8 cellular contexts compared by ENCODE assay signal in the genomic region with DNA sequence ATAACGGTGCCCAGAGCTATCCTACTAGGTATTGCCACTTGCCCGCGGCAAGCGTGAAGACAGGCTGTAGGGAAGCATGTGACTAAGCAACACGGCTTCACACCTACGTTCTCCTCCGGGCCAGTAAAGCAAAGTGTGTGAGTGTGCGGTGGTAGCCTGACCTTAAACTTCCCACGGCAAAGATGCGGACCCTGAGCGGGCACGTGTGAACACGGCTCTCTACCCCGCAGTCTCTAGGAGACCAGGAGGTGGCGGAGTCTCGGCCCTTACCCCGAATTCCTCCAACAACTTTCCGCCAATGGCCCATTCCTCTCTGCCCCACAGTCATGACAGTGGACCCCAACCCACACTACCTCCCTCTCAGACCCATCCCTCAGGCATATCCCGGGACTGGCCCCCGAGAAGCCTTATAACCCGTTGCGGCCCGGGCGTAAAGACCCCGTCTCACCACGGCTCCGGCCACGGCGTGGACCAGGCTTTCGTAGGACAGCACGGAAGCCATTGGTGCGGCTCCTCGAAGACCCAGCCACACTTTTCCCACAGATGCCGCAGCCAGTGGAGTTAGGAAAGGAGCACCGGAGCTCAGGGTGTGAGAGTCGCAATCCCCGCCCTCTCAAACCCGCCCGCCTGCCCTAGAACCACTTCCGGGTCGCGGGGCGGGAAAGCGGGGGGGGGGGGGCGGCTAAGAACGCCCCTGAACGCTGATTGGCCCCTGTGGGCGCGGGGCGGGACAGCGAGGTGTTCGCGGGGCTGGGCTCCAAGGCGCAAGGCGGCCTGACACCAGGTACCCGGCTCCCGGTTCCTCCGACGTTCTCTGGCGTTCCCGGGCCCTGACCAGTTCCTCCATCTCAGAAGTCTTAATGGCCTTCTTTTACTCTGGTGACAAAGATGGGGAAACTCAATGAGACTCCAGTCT. TPM values are rescaled to one million over a fixed set of nuclear protein-coding genes. Genes with fewer than 3 reads are reported as not detected.
A peak's percentile ranks its signal among the peaks of the same experiment; 100 is the strongest.
DNase-seq lines count a peak whose midpoint lies in the region; ATAC-seq, FAIRE-seq and TF ChIP-seq lines count a peak whose summit lies in the region.

A gene with protein sequence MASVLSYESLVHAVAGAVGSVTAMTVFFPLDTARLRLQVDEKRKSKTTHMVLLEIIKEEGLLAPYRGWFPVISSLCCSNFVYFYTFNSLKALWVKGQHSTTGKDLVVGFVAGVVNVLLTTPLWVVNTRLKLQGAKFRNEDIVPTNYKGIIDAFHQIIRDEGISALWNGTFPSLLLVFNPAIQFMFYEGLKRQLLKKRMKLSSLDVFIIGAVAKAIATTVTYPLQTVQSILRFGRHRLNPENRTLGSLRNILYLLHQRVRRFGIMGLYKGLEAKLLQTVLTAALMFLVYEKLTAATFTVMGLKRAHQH (minus strand): TSS at position 600 of the 916 bp plus-strand sequence. CDS start 98 bp downstream, at position 502.

- in situ Hi-C loops in HepG2 (cut with HindIII; ENCODE audit: extremely low pct_ligation_motif_present, low pct_unique_long_range_greater_than_20kb), result no loop called here

- intact Hi-C loops in HepG2 (cut with micrococcal nuclease; ENCODE audit: unreplicated experiment), result no loop called here

- BruUV-seq in HepG2 (replicated peaks; lab: Mats Ljungman, UMichigan), result no TSS peak

- H3K4me3 ChIP-seq in HepG2 (replicated peaks in 1 of 3; ENCODE audit: insufficient read depth in 1 of 3, low read depth in 2 of 3, low read length in 3 of 3), result peak within 1 kb of the TSS; percentile 97 to 98 (median 98)

- H3K79me2 ChIP-seq in HepG2 (ENCODE audit: insufficient read depth, low read length), result peaks cover 38% of the 10 kb centered on the region

- DNase-seq in AG09319 (ENCODE audit: extremely low read depth, low read depth) (peak; percentile 30), NCI-H526 treated with DMSO at 0.1 percent for 48 hours (lab: John Stamatoyannopoulos, UW) (peak; percentile 69), dermis microvascular lymphatic vessel endothelial cell (ENCODE audit: low read depth in 2 of 2) (peak; percentile 54 to 84), HepG2 (ENCODE audit: low spot score) (peak; percentile 76)
- DNase-seq in activated CD4-positive, alpha-beta T cell treated with anti-CD3 and anti-CD28 coated beads, Interleukin-2, amount 50 U/mL, for 1 hour, result peak; percentile 85
- DNase-seq in stimulated activated CD4-positive, alpha-beta T cell treated with anti-CD3 and anti-CD28 coated beads, Interleukin-2, amount 100 ng/mL, for 48 hours, result peak; percentile 80 to 84

- H3K4me1 ChIP-seq in HepG2 (ENCODE audit: insufficient read depth, low read length), result peaks cover 40% of the 10 kb centered on the region

- CTCF ChIA-PET in HepG2 (lab: Yijun Ruan, JAX; ENCODE audit: low intra/inter-chr PET ratio, low total read pairs), result no interaction called here

- peak; percentile 52 for TF ChIP-seq CTCF in AG09319 (IDR thresholded peaks at IDR 0.05; ENCODE audit: low read depth, low read length)
- TF ChIP-seq CTCF in HepG2 (CRISPR knock-in tag; IDR thresholded peaks at IDR 0.05), result peak; percentile 57

- peak within 1 kb of the TSS; percentile 88 for H2AFZ ChIP-seq in HepG2 (ENCODE audit: low read length)

- H4K20me1 ChIP-seq in HepG2 (ENCODE audit: insufficient read depth, low read length), result no peaks in the 10 kb centered on the region

- ATAC-seq in GM19043 (IDR thresholded peaks at IDR 0.05; ENCODE audit: low read depth, unreplicated experiment), result peak; percentile 68
- peak; percentile 45 for ATAC-seq in HG03520 (IDR thresholded peaks at IDR 0.05; ENCODE audit: unreplicated experiment)
- ATAC-seq in HepG2, result peak; percentile 95

- no peaks in the 10 kb centered on the region for H3K9me3 ChIP-seq in HepG2 (ENCODE audit: low read length)

- peak within 1 kb of the TSS; percentile 80 for H3K27ac ChIP-seq in HepG2 (ENCODE audit: extremely low read length, insufficient read depth, low read length)

- POLR2A ChIA-PET in HepG2 (lab: Yijun Ruan, JAX), result interaction anchor here (0.7 to 1.5 kb wide), 8 partner anchors 9 to 291 kb away, joined by 3 to 9 read pairs (median 4); a partner anchor contains a TSS

- FAIRE-seq in HepG2 (lab: Jason Lieb, UNC), result peak; percentile 44

- H3K36me3 ChIP-seq in HepG2 (replicated peaks in 1 of 2; ENCODE audit: control insufficient read depth in 1 of 2, insufficient read depth in 2 of 2, low read length in 2 of 2), result no peaks in the 10 kb centered on the region; a peak in 1 of 5 replicates

- H3K27me3 ChIP-seq in HepG2 (ENCODE audit: control insufficient read depth in 1 of 2, insufficient read depth in 2 of 2, low read length in 2 of 2), result no peaks in the 10 kb centered on the region; a peak in 1 of 5 replicates

- H3K9ac ChIP-seq in HepG2 (ENCODE audit: insufficient read depth, low read depth, low read length), result peak within 1 kb of the TSS; percentile 85

- peak; percentile 25 to 76; a peak in 3 of 4 replicates for TF ChIP-seq POLR2A in HepG2 (IDR thresholded peaks at IDR 0.05; ENCODE audit: insufficient read depth in 1 of 2, low read depth in 2 of 2, low read length in 2 of 2)

- H3K4me2 ChIP-seq in HepG2 (ENCODE audit: low read depth, low read length), result peak within 1 kb of the TSS; percentile 99

- WGBS in HepG2 (ENCODE audit: low lambda C conversion rate), result 0% methylated on average over 15 of the region's 61 CpGs

- TF ChIP-seq RAD21 in HepG2 (CRISPR knock-in tag; IDR thresholded peaks at IDR 0.05), result peak; percentile 24; the same call in 1 of the 2 replicates

- no peak for TF ChIP-seq EP300 in HepG2 (IDR thresholded peaks at IDR 0.05; ENCODE audit: low read depth in 2 of 2, low read length in 2 of 2)
- no peak for TF ChIP-seq EP300 in HepG2 (CRISPR knock-in tag; IDR thresholded peaks at IDR 0.05; ENCODE audit: borderline replicate concordance)

TF ChIP-seq in HepG2, 621 proteins besides CTCF, POLR2A, EP300 and RAD21 (continues in another document):
- TF ChIP-seq NR1H2 (CRISPR knock-in tag; IDR thresholded peaks at IDR 0.05; ENCODE audit: borderline replicate concordance, low read depth) (no peak), GFI1 (CRISPR knock-in tag; IDR thresholded peaks at IDR 0.05; ENCODE audit: borderline replicate concordance) (no peak), ZFP82 (CRISPR knock-in tag; IDR thresholded peaks at IDR 0.05; ENCODE audit: borderline replicate concordance) (no peak), ZNF543 (CRISPR knock-in tag; IDR thresholded peaks at IDR 0.05) (0 out of 2 replicates have a peak, but pooled peaks have one; percentile 23), ZNF460 (CRISPR knock-in tag; IDR thresholded peaks at IDR 0.05; ENCODE audit: borderline replicate concordance) (peak; percentile 9; the same call in 1 of the 2 replicates), SMYD3 (CRISPR knock-in tag; IDR thresholded peaks at IDR 0.05) (no peak)
- TF ChIP-seq, protein P1, sequence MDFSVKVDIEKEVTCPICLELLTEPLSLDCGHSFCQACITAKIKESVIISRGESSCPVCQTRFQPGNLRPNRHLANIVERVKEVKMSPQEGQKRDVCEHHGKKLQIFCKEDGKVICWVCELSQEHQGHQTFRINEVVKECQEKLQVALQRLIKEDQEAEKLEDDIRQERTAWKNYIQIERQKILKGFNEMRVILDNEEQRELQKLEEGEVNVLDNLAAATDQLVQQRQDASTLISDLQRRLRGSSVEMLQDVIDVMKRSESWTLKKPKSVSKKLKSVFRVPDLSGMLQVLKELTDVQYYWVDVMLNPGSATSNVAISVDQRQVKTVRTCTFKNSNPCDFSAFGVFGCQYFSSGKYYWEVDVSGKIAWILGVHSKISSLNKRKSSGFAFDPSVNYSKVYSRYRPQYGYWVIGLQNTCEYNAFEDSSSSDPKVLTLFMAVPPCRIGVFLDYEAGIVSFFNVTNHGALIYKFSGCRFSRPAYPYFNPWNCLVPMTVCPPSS (IDR thresholded peaks at IDR 0.05), result no peak
- TF ChIP-seq, protein P2, sequence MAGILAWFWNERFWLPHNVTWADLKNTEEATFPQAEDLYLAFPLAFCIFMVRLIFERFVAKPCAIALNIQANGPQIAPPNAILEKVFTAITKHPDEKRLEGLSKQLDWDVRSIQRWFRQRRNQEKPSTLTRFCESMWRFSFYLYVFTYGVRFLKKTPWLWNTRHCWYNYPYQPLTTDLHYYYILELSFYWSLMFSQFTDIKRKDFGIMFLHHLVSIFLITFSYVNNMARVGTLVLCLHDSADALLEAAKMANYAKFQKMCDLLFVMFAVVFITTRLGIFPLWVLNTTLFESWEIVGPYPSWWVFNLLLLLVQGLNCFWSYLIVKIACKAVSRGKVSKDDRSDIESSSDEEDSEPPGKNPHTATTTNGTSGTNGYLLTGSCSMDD (CRISPR knock-in tag; IDR thresholded peaks at IDR 0.05), result no peak

RNA-seq across cellular contexts. Expression of the gene that starts here (rescaled TPM):
- total RNA-seq in dermis microvascular lymphatic vessel endothelial cell (15.7 and 19.2 TPM in 2 replicates), HepG2 (2016; rRNA removed; fragmentation: Illumina TruSeq; extraction: Trizol) (24.0 and 27.9 TPM in 2 replicates)
- 7.0 and 7.4 TPM in 2 replicates for total RNA-seq in HepG2 (2016; cell fraction: cytosol; rRNA removed; fragmentation: Illumina TruSeq; extraction: Trizol; ENCODE audit: low read depth)
- 25.7 TPM in 2 replicates for total RNA-seq in HepG2 (2016; cell fraction: insoluble cytoplasmic fraction; rRNA removed; fragmentation: Illumina TruSeq; extraction: Trizol)
- total RNA-seq in HepG2 (2016; cell fraction: membrane; rRNA removed; fragmentation: Illumina TruSeq; extraction: Trizol), result 8.4 and 11.0 TPM in 2 replicates
- 20.3 and 22.9 TPM in 2 replicates for total RNA-seq in HepG2 (2016; cell fraction: nucleus; rRNA removed; fragmentation: Illumina TruSeq; extraction: Trizol)
- 12.6 and 15.7 TPM in 2 replicates for polyA plus RNA-seq in HepG2 (2011; rRNA removed)
- 7.8 and 12.4 TPM in 2 replicates for polyA plus RNA-seq in HepG2 (2011; cell fraction: cytosol; rRNA removed)
- 6.1 and 7.7 TPM in 2 replicates for polyA plus RNA-seq in HepG2 (2011; cell fraction: nucleus; rRNA removed)
- polyA plus RNA-seq in HepG2 (2012), result 10.8 and 11.8 TPM in 2 replicates
- 3.5 and 4.2 TPM in 2 replicates for polyA plus RNA-seq in HepG2 (2016; cell fraction: cytosol; fragmentation: Illumina TruSeq; extraction: Trizol; ENCODE audit: low read depth)
- 28.0 and 29.5 TPM in 2 replicates for polyA plus RNA-seq in HepG2 (2016; cell fraction: insoluble cytoplasmic fraction; fragmentation: Illumina TruSeq; extraction: Trizol; ENCODE audit: low read depth)
- 7.3 and 7.7 TPM in 2 replicates for polyA plus RNA-seq in HepG2 (2016; cell fraction: membrane; fragmentation: Illumina TruSeq; extraction: Trizol; ENCODE audit: low read depth)
- polyA plus RNA-seq in HepG2 (2016; cell fraction: nucleus; fragmentation: Illumina TruSeq; extraction: Trizol; ENCODE audit: insufficient read depth, low read depth), result 41.8 and 43.0 TPM in 2 replicates
- polyA minus RNA-seq in HepG2 (2011; rRNA and poly(A)+ RNA removed; ENCODE audit: low replicate concordance), result 9.5 and 14.5 TPM in 2 replicates
- polyA minus RNA-seq in HepG2 (2011; cell fraction: cytosol; rRNA and poly(A)+ RNA removed), result 6.0 and 6.3 TPM in 2 replicates
- polyA minus RNA-seq in HepG2 (2011; cell fraction: nucleus; rRNA and poly(A)+ RNA removed), result 6.3 and 9.4 TPM in 2 replicates

Comparison
In these comparisons a context has a peak if more than half of its experiments do, and no peak if none do; other contexts are left out.
1. Peak in every context shown above with its lines: DNase-seq, ATAC-seq, H3K4me3 ChIP-seq and H3K27ac ChIP-seq.
2. DNase-seq: peak in every context shown above with its lines; median percentile 85 in activated CD4-positive, alpha-beta T cell treated with anti-CD3 and anti-CD28 coated beads, Interleukin-2, amount 50 U/mL, for 1 hour; 82 in stimulated activated CD4-positive, alpha-beta T cell treated with anti-CD3 and anti-CD28 coated beads, Interleukin-2, amount 100 ng/mL, for 48 hours; 76 in HepG2; 69 in NCI-H526 treated with DMSO at 0.1 percent for 48 hours; 69 in dermis microvascular lymphatic vessel endothelial cell; 30 in AG09319.
3. ATAC-seq: peak in every context shown above with its lines; median percentile 95 in HepG2; 68 in GM19043; 45 in HG03520.